15 cellular contexts compared by ENCODE assay signal in genomic region chr15:80250614-80251504, GRCh38. TPM values are rescaled to one million over a fixed set of nuclear protein-coding genes. Genes with fewer than 3 reads are reported as not detected.
DNase-seq lines count a peak whose midpoint lies in the region; ATAC-seq, FAIRE-seq and TF ChIP-seq lines count a peak whose summit lies in the region.
"Had no signal": no experiment of that assay in that cellular context is flagged by ENCODE, and none has a peak within 500 bp of the region (broad histone marks: within the 10 kb centered on the region; RNA-seq: fewer than 3 reads in every experiment).

No MANE protein-coding gene starts in this region.

- no peak for TF ChIP-seq CTCF in heart left ventricle (IDR thresholded peaks at IDR 0.05)
- TF ChIP-seq CTCF in endothelial cell of umbilical vein (IDR thresholded peaks at IDR 0.05; ENCODE audit: extremely low read depth in 1 of 2, insufficient read depth in 1 of 2, low read depth in 1 of 2, low read length in 2 of 2): no peak
- TF ChIP-seq CTCF in vagina (IDR thresholded peaks at IDR 0.05): no peak

- peak overlapping the region; percentile 2 for H3K4me2 ChIP-seq in endothelial cell of umbilical vein (ENCODE audit: insufficient read depth, low read length)

- H3K4me3 ChIP-seq in heart left ventricle: peak overlapping the region in 10 of 12 donors; percentile 34 to 68 (median 50)
- no peak overlapping the region for H3K4me3 ChIP-seq in endothelial cell of umbilical vein (replicated peaks in 1 of 3; ENCODE audit: insufficient read depth in 1 of 3, low read depth in 1 of 3, low read length in 3 of 3)
- H3K4me3 ChIP-seq in vagina: peak overlapping the region; percentile 25 to 47

- H4K20me1 ChIP-seq in endothelial cell of umbilical vein (replicated peaks; ENCODE audit: control insufficient read depth, extremely low read depth, insufficient read depth, low read length): no peaks in the 10 kb centered on the region

- peak overlapping the region; percentile 5 to 81 (median 44) for H3K4me3 Mint-ChIP-seq in naive B cell

- H3K9me1 ChIP-seq in endothelial cell of umbilical vein (replicated peaks; ENCODE audit: control insufficient read depth, extremely low read depth, insufficient read depth, low read length): no peaks in the 10 kb centered on the region

- DNase-seq in heart left ventricle (no peak), Right ventricle myocardium inferior (ENCODE audit: missing footprints) (no peak), endothelial cell of umbilical vein (ENCODE audit: low read depth, low spot score) (no peak), naive B cell (no peak), vagina (ENCODE audit: extremely low spot score in 2 of 2) (no peak)
- DNase-seq in effector CD8-positive, alpha-beta T cell (lab: John Stamatoyannopoulos, UW): no peak
- DNase-seq: activated CD4-positive, alpha-beta T cell treated with anti-CD3 and anti-CD28 coated beads, Interleukin-2, amount 50 U/mL, for 1 hour; AML-193; aorta; NCI-H226; SIG-M5 had no signal

- ATAC-seq in heart left ventricle: no peak
- ATAC-seq in Right ventricle myocardium inferior: no peak
- ATAC-seq in naive B cell (ENCODE audit: low read depth in 2 of 2): no peak
- no peak for ATAC-seq in GM18505 (IDR thresholded peaks at IDR 0.05; ENCODE audit: unreplicated experiment)
- ATAC-seq in HG03565 (IDR thresholded peaks at IDR 0.05; ENCODE audit: unreplicated experiment): no peak

- POLR2A ChIA-PET in endothelial cell of umbilical vein (lab: Charles Lee): no interaction called here

- H3K27me3 Mint-ChIP-seq in naive B cell: peaks cover 58 to 79% (median 69%) of the 10 kb centered on the region in 3 donors

- CTCF ChIA-PET in endothelial cell of umbilical vein (lab: Charles Lee): no interaction called here

- FAIRE-seq in endothelial cell of umbilical vein (lab: Jason Lieb, UNC): no peak

- no TSS peak for BruUV-seq in endothelial cell of umbilical vein (replicated peaks; lab: Mats Ljungman, UMichigan)

- TF ChIP-seq POLR2A in heart left ventricle (IDR thresholded peaks at IDR 0.05): no peak
- no peak for TF ChIP-seq POLR2A in endothelial cell of umbilical vein (IDR thresholded peaks at IDR 0.05; ENCODE audit: low read depth, low read length)
- TF ChIP-seq POLR2A in vagina (IDR thresholded peaks at IDR 0.05): no peak
- TF ChIP-seq POLR2A in GM18505 (IDR thresholded peaks at IDR 0.05; ENCODE audit: borderline replicate concordance, extremely low read depth, insufficient read depth, insufficient read length): no peak

- H3K36me3 ChIP-seq in heart left ventricle (no peaks in the 10 kb centered on the region), endothelial cell of umbilical vein (ENCODE audit: control insufficient read depth in 2 of 2, extremely low read depth in 1 of 2, insufficient read depth in 2 of 2, low read length in 2 of 2) (no peaks in the 10 kb centered on the region), vagina (no peaks in the 10 kb centered on the region)

- intact Hi-C loops in heart left ventricle (cut with DNase I) (no loop called here), Right ventricle myocardium inferior (cut with DNase I) (no loop called here), endothelial cell of umbilical vein (cut with micrococcal nuclease) (no loop called here), vagina (cut with DNase I) (no loop called here)

- H3K27ac ChIP-seq in heart left ventricle: peak overlapping the region in 8 of 12 donors; percentile 10 to 72 (median 50)
- H3K27ac ChIP-seq in endothelial cell of umbilical vein (ENCODE audit: insufficient read depth, low read depth, low read length): no peak overlapping the region
- H3K27ac ChIP-seq in vagina: no peak overlapping the region

- peak overlapping the region in 1 of 6 donors; percentile 36 for H3K27ac Mint-ChIP-seq in naive B cell

- no peaks in the 10 kb centered on the region for H3K9me3 Mint-ChIP-seq in naive B cell

- no peak overlapping the region for H2AFZ ChIP-seq in endothelial cell of umbilical vein (ENCODE audit: low read depth, low read length)

- H3K4me1 Mint-ChIP-seq in naive B cell: peaks cover 0 to 7% (median 5%) of the 10 kb centered on the region in 3 donors

- no peaks in the 10 kb centered on the region for H3K79me2 ChIP-seq in endothelial cell of umbilical vein (ENCODE audit: control insufficient read depth, insufficient read depth, low read length)

- H3K27me3 ChIP-seq in heart left ventricle: peaks cover 9 to 78% (median 20%) of the 10 kb centered on the region in 9 donors
- H3K27me3 ChIP-seq in endothelial cell of umbilical vein (ENCODE audit: control insufficient read depth in 2 of 2, insufficient read depth in 2 of 2, low read length in 2 of 2): peaks cover 32 to 54% of the 10 kb centered on the region in 2 experiments
- H3K27me3 ChIP-seq in vagina: peaks cover 5% of the 10 kb centered on the region

- H3K9me3 ChIP-seq in heart left ventricle (no peaks in the 10 kb centered on the region), endothelial cell of umbilical vein (replicated peaks; ENCODE audit: control insufficient read depth, insufficient read depth, low read length) (no peaks in the 10 kb centered on the region), vagina (no peaks in the 10 kb centered on the region)

- no peaks in the 10 kb centered on the region for H3K36me3 Mint-ChIP-seq in naive B cell

- H3K9ac ChIP-seq in endothelial cell of umbilical vein (replicated peaks; ENCODE audit: extremely low read depth, insufficient read depth, low read length): no peak overlapping the region

- 59 to 73% (median 62%) methylated on average over 21 of the region's 21 CpGs for WGBS in heart left ventricle, 4 donors

- dilution Hi-C loops in endothelial cell of umbilical vein (cut with MboI; ENCODE audit: extremely low pct_ligation_motif_present, low sequenced_read_pairs): no loop called here

- H3K4me1 ChIP-seq in heart left ventricle: peaks cover 0 to 13% (median 3%) of the 10 kb centered on the region in 12 donors
- H3K4me1 ChIP-seq in endothelial cell of umbilical vein (ENCODE audit: control insufficient read depth, extremely low read depth, insufficient read depth, low read length): no peaks in the 10 kb centered on the region
- H3K4me1 ChIP-seq in vagina: no peaks in the 10 kb centered on the region

TF ChIP-seq in endothelial cell of umbilical vein, 7 proteins besides CTCF, POLR2A, EP300 and RAD21:
- TF ChIP-seq FOS (IDR thresholded peaks at IDR 0.05; ENCODE audit: borderline replicate concordance, insufficient read depth, low read length): no peak
- TF ChIP-seq, protein P1, sequence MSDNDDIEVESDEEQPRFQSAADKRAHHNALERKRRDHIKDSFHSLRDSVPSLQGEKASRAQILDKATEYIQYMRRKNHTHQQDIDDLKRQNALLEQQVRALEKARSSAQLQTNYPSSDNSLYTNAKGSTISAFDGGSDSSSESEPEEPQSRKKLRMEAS (IDR thresholded peaks at IDR 0.05; ENCODE audit: insufficient read depth, insufficient read length): no peak
- no peak for TF ChIP-seq POLR2AphosphoS5 (IDR thresholded peaks at IDR 0.05; ENCODE audit: insufficient read depth, low read depth, low read length)
- TF ChIP-seq GATA2 (IDR thresholded peaks at IDR 0.05; ENCODE audit: insufficient read depth, insufficient read length, low read depth, low read length): no peak
- TF ChIP-seq EZH2 (IDR thresholded peaks at IDR 0.05; ENCODE audit: borderline replicate concordance, low read depth, low read length, severe bottlenecking): no peak
- TF ChIP-seq MYC (IDR thresholded peaks at IDR 0.05; ENCODE audit: low read depth, low read length): no peak
- TF ChIP-seq JUN (IDR thresholded peaks at IDR 0.05; ENCODE audit: borderline replicate concordance, insufficient read depth, insufficient read length, low read depth): no peak

RNA-seq across cellular contexts. Expression of gene CTXND1, which starts 1.2 kb away (rescaled TPM):
- total RNA-seq in heart left ventricle (1 to 10 TPM in 7 of 9 donors, under 1 TPM in 2; 0.14 to 9.5 (median 3.4) TPM), Right ventricle myocardium inferior (1.7 TPM), endothelial cell of umbilical vein (not detected in 2 replicates), vagina (0.49 TPM)
- polyA plus RNA-seq in heart left ventricle (1 to 10 TPM; 1.1 to 2.9 TPM), endothelial cell of umbilical vein (not detected in 2 replicates), naive B cell (ENCODE audit: low read depth in 6 of 6) (not detected)
- polyA plus RNA-seq in endothelial cell of umbilical vein (2011; cell fraction: cytosol; rRNA removed): not detected in 2 replicates
- not detected in 2 replicates for polyA plus RNA-seq in endothelial cell of umbilical vein (2011; cell fraction: nucleus; rRNA removed)
- not detected in 2 replicates for polyA plus RNA-seq in endothelial cell of umbilical vein (2012)
- polyA minus RNA-seq in endothelial cell of umbilical vein: not detected in 2 replicates
- not detected for polyA minus RNA-seq in endothelial cell of umbilical vein (2011; cell fraction: cytosol; rRNA and poly(A)+ RNA removed)
- not detected in 2 replicates for polyA minus RNA-seq in endothelial cell of umbilical vein (2011; cell fraction: nucleus; rRNA and poly(A)+ RNA removed)
- total RNA-seq: fibroblast of villous mesenchyme, LHCN-M2 had no signal

Comparison
In these comparisons a context has a peak if more than half of its experiments do, and no peak if none do; other contexts are left out.
1. H3K27ac ChIP-seq: peak in heart left ventricle (8 of 12); none in endothelial cell of umbilical vein (single experiment) and vagina (single experiment).
2. H3K4me3 ChIP-seq: peak in heart left ventricle (10 of 12) and vagina (2 of 2); none in endothelial cell of umbilical vein (0 of 3).